Comparison of ENCODE assay signal across 8 cellular contexts in genomic region chr2:105398522-105399206, GRCh38. TPM values are rescaled to one million over a fixed set of nuclear protein-coding genes. Genes with fewer than 3 reads are reported as not detected.
DNase-seq lines count a peak whose midpoint lies in the region; ATAC-seq and TF ChIP-seq lines count a peak whose summit lies in the region.

TSS of gene FHL2 (minus strand) at chr2:105399051. CDS start at chr2:105386516, 12,535 bp downstream.

- peak within 1 kb of the TSS; percentile 99 for H3K18ac ChIP-seq in neuronal stem cell (ENCODE audit: low read length)

- peak within 1 kb of the TSS; percentile 60 for H3K4me3 ChIP-seq in HL-60 (replicated peaks; ENCODE audit: insufficient read depth, low read length)
- H3K4me3 ChIP-seq in RWPE2 (ENCODE audit: severe bottlenecking): peak within 1 kb of the TSS; percentile 88
- peak within 1 kb of the TSS; percentile 86 to 98 for H3K4me3 ChIP-seq in neuronal stem cell (ENCODE audit: low read length in 2 of 2)
- H3K4me3 ChIP-seq in suprapubic skin: peak within 1 kb of the TSS; percentile 56

- peak within 1 kb of the TSS; percentile 86 for H3K4me2 ChIP-seq in neuronal stem cell (ENCODE audit: insufficient read depth, low read length, poor library complexity, severe bottlenecking)

- no peaks in the 10 kb centered on the region for H3K79me1 ChIP-seq in neuronal stem cell (ENCODE audit: low read depth, low read length)

- H3K9ac ChIP-seq in neuronal stem cell (ENCODE audit: low read depth, low read length, poor library complexity): peak within 1 kb of the TSS; percentile 89

- TF ChIP-seq CTCF in HL-60 (IDR thresholded peaks at IDR 0.05; ENCODE audit: insufficient read depth, low read length): peak; percentile 26
- TF ChIP-seq CTCF in RWPE2 (IDR thresholded peaks at IDR 0.05; ENCODE audit: poor library complexity, severe bottlenecking): peak; percentile 75
- TF ChIP-seq CTCF in foreskin keratinocyte (conservative IDR thresholded peaks at IDR 0.05): peak; percentile 67
- peak; percentile 4 to 72 for TF ChIP-seq CTCF in suprapubic skin (IDR thresholded peaks at IDR 0.05)

- DNase-seq in D341Med (ENCODE audit: low spot score) (peak; percentile 91), HL-60 (ENCODE audit: low read depth in 1 of 2, low spot score in 1 of 2) (peak; percentile 18 to 38), RWPE2 (ENCODE audit: low spot score) (peak; percentile 74), activated gamma-delta T cell (lab: John Stamatoyannopoulos, UW) (peak; percentile 39), foreskin keratinocyte (peak in 1 of 2 donors; percentile 56), neuronal stem cell (ENCODE audit: low spot score) (peak; percentile 74), suprapubic skin (ENCODE audit: low spot score in 2 of 2) (peak in 1 of 2 donors; percentile 78)

- peak within 1 kb of the TSS; percentile 50 for H3K23ac ChIP-seq in neuronal stem cell (ENCODE audit: low read depth, low read length, poor library complexity)

- TF ChIP-seq POLR2A in suprapubic skin (IDR thresholded peaks at IDR 0.05): peak in 1 of 2 donors; percentile 26

- peak within 1 kb of the TSS; percentile 99 for H2AFZ ChIP-seq in neuronal stem cell (ENCODE audit: low read length)

- H3K36me3 ChIP-seq in RWPE2 (ENCODE audit: low read depth): peaks cover 36% of the 10 kb centered on the region
- peaks cover 0 to 13% of the 10 kb centered on the region in 2 donors for H3K36me3 ChIP-seq in neuronal stem cell (replicated peaks in 1 of 2; ENCODE audit: control insufficient read depth in 2 of 2, insufficient read depth in 2 of 2, low read length in 2 of 2)
- no peaks in the 10 kb centered on the region for H3K36me3 ChIP-seq in suprapubic skin

- WGBS in neuronal stem cell (ENCODE audit: extremely low coverage in 2 of 2, insufficient read length in 2 of 2, insufficient replicate concordance in 1 of 2), 2 donors: no CpG with 5 or more reads among the region's 61 CpGs
- 2% methylated on average over 44 of the region's 61 CpGs for WGBS in suprapubic skin

- TF ChIP-seq EP300 in suprapubic skin (IDR thresholded peaks at IDR 0.05): no peak

- no peak within 1 kb of the TSS for H4K8ac ChIP-seq in neuronal stem cell (ENCODE audit: low read depth, low read length)

- H3K4me1 ChIP-seq in RWPE2 (ENCODE audit: insufficient read depth, poor library complexity, severe bottlenecking): peaks cover 30% of the 10 kb centered on the region
- H3K4me1 ChIP-seq in foreskin keratinocyte: peaks cover 15% of the 10 kb centered on the region
- peaks cover 2 to 4% of the 10 kb centered on the region in 2 donors for H3K4me1 ChIP-seq in neuronal stem cell (ENCODE audit: control insufficient read depth in 2 of 2, insufficient read depth in 1 of 2, low read depth in 1 of 2, low read length in 2 of 2)
- peaks cover 41% of the 10 kb centered on the region for H3K4me1 ChIP-seq in suprapubic skin

- H2BK15ac ChIP-seq in neuronal stem cell (ENCODE audit: low read length): peak within 1 kb of the TSS; percentile 99

- peak; percentile 82 for ATAC-seq in GM19468 (IDR thresholded peaks at IDR 0.05; ENCODE audit: extremely low read depth, unreplicated experiment)
- ATAC-seq in RWPE2 (ENCODE audit: low read depth): peak; percentile 73
- ATAC-seq in foreskin keratinocyte: peak; percentile 73

- peak within 1 kb of the TSS; percentile 26 for H2AK5ac ChIP-seq in neuronal stem cell (ENCODE audit: low read depth, low read length)

- no peak within 1 kb of the TSS for H3K4ac ChIP-seq in neuronal stem cell (ENCODE audit: low read length)

- no peaks in the 10 kb centered on the region for H3K9me3 ChIP-seq in RWPE2 (ENCODE audit: severe bottlenecking)
- H3K9me3 ChIP-seq in neuronal stem cell (replicated peaks in 1 of 2; ENCODE audit: control insufficient read depth in 2 of 2, insufficient read depth in 1 of 2, low read depth in 1 of 2, low read length in 2 of 2): peaks cover 6 to 7% of the 10 kb centered on the region in 2 donors
- no peaks in the 10 kb centered on the region for H3K9me3 ChIP-seq in suprapubic skin

- no peak within 1 kb of the TSS for H4K91ac ChIP-seq in neuronal stem cell (ENCODE audit: low read depth, low read length, poor library complexity)

- no peak within 1 kb of the TSS for H3K27ac ChIP-seq in HL-60 (replicated peaks)
- H3K27ac ChIP-seq in RWPE2 (ENCODE audit: poor library complexity, severe bottlenecking): peak within 1 kb of the TSS; percentile 97
- H3K27ac ChIP-seq in foreskin keratinocyte: peak within 1 kb of the TSS; percentile 87
- no peak within 1 kb of the TSS for H3K27ac ChIP-seq in neuronal stem cell (replicated peaks; ENCODE audit: low read length)
- peak within 1 kb of the TSS; percentile 71 for H3K27ac ChIP-seq in suprapubic skin

- H3K14ac ChIP-seq in neuronal stem cell (ENCODE audit: low read length): peak within 1 kb of the TSS; percentile 43

- H2BK120ac ChIP-seq in neuronal stem cell (ENCODE audit: low read depth, low read length): peak within 1 kb of the TSS; percentile 96

- peaks cover 29% of the 10 kb centered on the region for H3K27me3 ChIP-seq in HL-60 (ENCODE audit: insufficient read depth, poor library complexity, severe bottlenecking)
- no peaks in the 10 kb centered on the region for H3K27me3 ChIP-seq in RWPE2 (ENCODE audit: insufficient read depth, poor library complexity, severe bottlenecking)
- H3K27me3 ChIP-seq in foreskin keratinocyte: no peaks in the 10 kb centered on the region
- H3K27me3 ChIP-seq in neuronal stem cell (ENCODE audit: control insufficient read depth in 3 of 3, insufficient read depth in 3 of 3, low read depth in 1 of 3, low read length in 3 of 3): peaks cover 0 to 5% (median 0%) of the 10 kb centered on the region in 3 experiments
- peaks cover 6% of the 10 kb centered on the region for H3K27me3 ChIP-seq in suprapubic skin

- H2BK5ac ChIP-seq in neuronal stem cell (ENCODE audit: low read length): no peak within 1 kb of the TSS

- H2BK12ac ChIP-seq in neuronal stem cell (ENCODE audit: low read length): no peak within 1 kb of the TSS

RNA-seq across cellular contexts. Expression of gene FHL2, which starts in this region (rescaled TPM):
- total RNA-seq in foreskin keratinocyte (85.9 and 110 TPM in 2 replicates), suprapubic skin (10 to 100 TPM; 43.0 to 69.2 (median 47.9) TPM)
- 92.7 and 112 TPM in 2 replicates for polyA plus RNA-seq in foreskin keratinocyte
- 10.6 TPM for polyA plus RNA-seq in neuronal stem cell (2013, experiment 1 of 2)
- polyA plus RNA-seq in neuronal stem cell (2013, experiment 2 of 2): 10.4 TPM

Comparison
In these comparisons a context has a peak if more than half of its experiments do, and no peak if none do; other contexts are left out.
1. H3K27ac ChIP-seq: peak in RWPE2 (single experiment), foreskin keratinocyte (single experiment) and suprapubic skin (single experiment); none in HL-60 (single experiment) and neuronal stem cell (single experiment).
2. Peak in every context shown above with its lines, with median percentiles within 50 percentile points of each other: ATAC-seq, H3K4me3 ChIP-seq and CTCF ChIP-seq.